Comparison of ENCODE assay signal across 25 cellular contexts in genomic region chr2:98281607-98282006, GRCh38.
DNase-seq lines count a peak whose midpoint lies in the region; ATAC-seq and TF ChIP-seq lines count a peak whose summit lies in the region.
"Had no signal": no experiment of that assay in that cellular context is flagged by ENCODE, and none has a peak within 500 bp of the region (broad histone marks: within the 10 kb centered on the region; RNA-seq: fewer than 3 reads in every experiment).

No MANE protein-coding gene starts in this region.

- no peaks in the 10 kb centered on the region for H3K9me3 ChIP-seq in A673 (ENCODE audit: low read depth, low read length, poor library complexity, severe bottlenecking)
- H3K9me3 ChIP-seq in colonic mucosa = no peaks in the 10 kb centered on the region
- H3K9me3 ChIP-seq: SJSA1 had no signal

- peaks cover 37% of the 10 kb centered on the region for H3K4me1 Mint-ChIP-seq in nephron progenitor cell

- H3K36me3 Mint-ChIP-seq in nephron progenitor cell (ENCODE audit: low read depth) = no peaks in the 10 kb centered on the region

- CTCF ChIA-PET in A673 (lab: Charles Lee) = no interaction called here

- peaks cover 9% of the 10 kb centered on the region for H3K27me3 Mint-ChIP-seq in nephron progenitor cell (ENCODE audit: low read depth, poor library complexity)

- H3K27ac ChIP-seq in A673 (ENCODE audit: low read depth, low read length, poor library complexity, severe bottlenecking) (no peak overlapping the region), colonic mucosa (peak overlapping the region; percentile 81)
- H3K27ac ChIP-seq: C4-2B, GM23248, KMS-11, SJSA1 had no signal

- peaks cover 28% of the 10 kb centered on the region for H3K9me3 Mint-ChIP-seq in nephron progenitor cell
- H3K9me3 Mint-ChIP-seq: HFFc6 had no signal

- H3K27me3 ChIP-seq in A673 (replicated peaks; ENCODE audit: insufficient read depth, low read depth, low read length, poor library complexity) (peaks cover 37% of the 10 kb centered on the region), colonic mucosa (no peaks in the 10 kb centered on the region)
- H3K27me3 ChIP-seq: SJSA1 had no signal

- H3K4me3 ChIP-seq in A673 (ENCODE audit: low read depth, low read length, poor library complexity, severe bottlenecking) (no peak overlapping the region), colonic mucosa (no peak overlapping the region)
- H3K4me3 ChIP-seq: GM23248, SJSA1 had no signal

- peak; percentile 49 for ATAC-seq in GM19023 (IDR thresholded peaks at IDR 0.05; ENCODE audit: unreplicated experiment)

- POLR2A ChIA-PET in A673 (lab: Charles Lee; ENCODE audit: low non-redundant PET) = interaction anchor here (0.7 kb wide), 1 partner anchor 389 kb away, joined by 3 read pairs; no protein-coding TSS in a partner anchor

- TF ChIP-seq CTCF in A673 (conservative IDR thresholded peaks at IDR 0.05; ENCODE audit: low read depth, low read length) = no peak
- TF ChIP-seq CTCF in colonic mucosa (IDR thresholded peaks at IDR 0.05) = no peak
- no peak for TF ChIP-seq CTCF in nephron progenitor cell (IDR thresholded peaks at IDR 0.05)

- H3K36me3 ChIP-seq in A673 (ENCODE audit: insufficient read depth, low read length, poor library complexity, severe bottlenecking) (no peaks in the 10 kb centered on the region), colonic mucosa (no peaks in the 10 kb centered on the region)
- H3K36me3 ChIP-seq: SJSA1 had no signal

- peak; percentile 44 for DNase-seq in A673 (ENCODE audit: low spot score)
- DNase-seq in colonic mucosa = no peak
- DNase-seq in nephron progenitor cell = no peak
- no peak for DNase-seq in HuH-7.5 (ENCODE audit: low spot score)
- no peak for DNase-seq in DMS114 treated with DMSO at 0.1 percent for 48 hours (lab: John Stamatoyannopoulos, UW; ENCODE audit: unreplicated experiment)
- no peak for DNase-seq in NCI-H2171 treated with DMSO at 0.1 percent for 48 hours (lab: John Stamatoyannopoulos, UW)
- DNase-seq: 8988T, AML-193, DMS53, GDM1, H9, HFFc6, IMR-90, NCI-H1105, NCI-H2029 treated with DMSO at 0.1 percent for 48 hours, NCI-H345, NCI-H524, NCI-H774, OCI-M1, SW 1271 had no signal

- H3K4me1 ChIP-seq in A673 (ENCODE audit: insufficient read depth, low read length, poor library complexity, severe bottlenecking) (peaks cover 11% of the 10 kb centered on the region), colonic mucosa (peaks cover 4% of the 10 kb centered on the region)

- peak overlapping the region; percentile 97 for H3K27ac Mint-ChIP-seq in nephron progenitor cell
- H3K27ac Mint-ChIP-seq: H9, HFFc6 had no signal

- peak overlapping the region in 1 of 2 donors; percentile 67 for H3K9ac ChIP-seq in colonic mucosa (ENCODE audit: low read depth in 2 of 2, low read length in 2 of 2)
- H3K9ac ChIP-seq: GM23248, KMS-11 had no signal

- intact Hi-C loops in A673 (cut with micrococcal nuclease; ENCODE audit: unreplicated experiment) = no loop called here
- intact Hi-C loops in colonic mucosa (cut with DNase I) = no loop called here

- no TSS peak for BruUV-seq in A673 (replicated peaks; lab: Mats Ljungman, UMichigan)

- H3K4me3 Mint-ChIP-seq in nephron progenitor cell = no peak overlapping the region
- H3K4me3 Mint-ChIP-seq: H9, HFFc6 had no signal
